33 cellular contexts compared by ENCODE assay signal in the genomic region with DNA sequence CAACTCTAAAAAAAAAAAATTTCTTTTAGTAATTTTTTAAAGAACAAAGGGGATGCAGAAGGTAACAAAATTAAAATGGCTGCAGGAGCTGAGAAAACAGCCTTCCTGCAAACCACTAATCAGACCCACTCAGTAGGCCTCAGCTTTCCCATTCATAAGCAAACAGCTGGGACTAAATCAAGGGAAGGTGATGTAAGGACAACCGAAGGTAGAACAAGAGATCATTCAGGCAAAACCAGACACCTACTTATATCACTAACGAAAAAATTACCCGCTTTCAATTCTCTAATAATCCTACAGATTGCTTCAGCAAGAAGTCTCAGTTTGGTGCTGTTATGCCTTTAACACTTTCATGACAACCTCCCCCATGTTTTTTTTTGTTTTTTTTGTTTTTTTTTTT.
A peak's percentile ranks its signal among the peaks of the same experiment; 100 is the strongest.
DNase-seq lines count a peak whose midpoint lies in the region; ATAC-seq, FAIRE-seq and TF ChIP-seq lines count a peak whose summit lies in the region.
"Had no signal": no experiment of that assay in that cellular context is flagged by ENCODE, and none has a peak within 500 bp of the region (broad histone marks: within the 10 kb centered on the region; RNA-seq: fewer than 3 reads in every experiment).

No MANE protein-coding gene starts in this region.

- H3K27ac Mint-ChIP-seq in chondrocyte (ENCODE audit: unreplicated experiment) = peak overlapping the region; percentile 69
- no peak overlapping the region for H3K27ac Mint-ChIP-seq in activated CD4-positive, alpha-beta memory T cell treated with anti-CD3 and anti-CD28 coated beads for 36 hours
- H3K27ac Mint-ChIP-seq: activated CD8-positive, alpha-beta memory T cell treated with anti-CD3 and anti-CD28 coated beads, Interleukin-2, amount 10 ng/mL, durations not matched to agents 7 days and 5 days; activated naive CD4-positive, alpha-beta T cell treated with anti-CD3 and anti-CD28 coated beads for 36 hours had no signal

- no peaks in the 10 kb centered on the region for H3K27me3 Mint-ChIP-seq in chondrocyte (ENCODE audit: low read depth)
- no peaks in the 10 kb centered on the region for H3K27me3 Mint-ChIP-seq in activated CD4-positive, alpha-beta memory T cell treated with anti-CD3 and anti-CD28 coated beads for 36 hours
- H3K27me3 Mint-ChIP-seq: activated CD8-positive, alpha-beta memory T cell treated with anti-CD3 and anti-CD28 coated beads, Interleukin-2, amount 10 ng/mL, durations not matched to agents 7 days and 5 days had no signal

- no peaks in the 10 kb centered on the region for H3K9me3 Mint-ChIP-seq in chondrocyte (ENCODE audit: low read depth)
- H3K9me3 Mint-ChIP-seq in activated CD4-positive, alpha-beta memory T cell treated with anti-CD3 and anti-CD28 coated beads for 36 hours = no peaks in the 10 kb centered on the region
- H3K9me3 Mint-ChIP-seq: activated naive CD4-positive, alpha-beta T cell treated with anti-CD3 and anti-CD28 coated beads for 36 hours; nephron had no signal

- H3K4me1 Mint-ChIP-seq in chondrocyte (ENCODE audit: low read depth) = peaks cover 27% of the 10 kb centered on the region
- peaks cover 2% of the 10 kb centered on the region for H3K4me1 Mint-ChIP-seq in activated CD4-positive, alpha-beta memory T cell treated with anti-CD3 and anti-CD28 coated beads for 36 hours (ENCODE audit: low read depth)
- H3K4me1 Mint-ChIP-seq: activated CD8-positive, alpha-beta memory T cell treated with anti-CD3 and anti-CD28 coated beads, Interleukin-2, amount 10 ng/mL, durations not matched to agents 7 days and 5 days had no signal

- TF ChIP-seq RAD21 in HepG2 (CRISPR knock-in tag; IDR thresholded peaks at IDR 0.05) = no peak

- peaks cover 53% of the 10 kb centered on the region for H3K4me1 ChIP-seq in HepG2 (ENCODE audit: insufficient read depth, low read length)
- H3K4me1 ChIP-seq in right lobe of liver = peaks cover 0 to 32% (median 2%) of the 10 kb centered on the region in 4 donors
- H3K4me1 ChIP-seq in aorta (ENCODE audit: control insufficient read depth in 1 of 2, insufficient read depth in 2 of 2, low read length in 2 of 2) = no peaks in the 10 kb centered on the region
- H3K4me1 ChIP-seq: BE2C, colonic mucosa, lower lobe of right lung, parathyroid adenoma, upper lobe of left lung had no signal

- WGBS in HepG2 (ENCODE audit: low lambda C conversion rate) = 63% methylated on average over 3 of the region's 3 CpGs
- 82% methylated on average over 3 of the region's 3 CpGs for WGBS in right lobe of liver (ENCODE audit: insufficient coverage, low coverage, low lambda C conversion rate, missing lambda C conversion rate)
- WGBS in aorta, 2 donors = 93 to 94% methylated on average over 3 of the region's 3 CpGs

- peak overlapping the region; percentile 17; the same call in 1 of the 2 replicates for H3K9ac ChIP-seq in HepG2 (ENCODE audit: insufficient read depth, low read depth, low read length)
- H3K9ac ChIP-seq: parathyroid adenoma had no signal

- H3K36me3 ChIP-seq in HepG2 (replicated peaks in 1 of 2; ENCODE audit: control insufficient read depth in 1 of 2, insufficient read depth in 2 of 2, low read length in 2 of 2) = peaks cover 47 to 82% of the 10 kb centered on the region in 2 experiments
- peaks cover 0 to 30% (median 7%) of the 10 kb centered on the region in 4 donors for H3K36me3 ChIP-seq in right lobe of liver
- H3K36me3 ChIP-seq in aorta (ENCODE audit: control insufficient read depth in 1 of 2, insufficient read depth in 2 of 2, low read length in 1 of 2) = peaks cover 3 to 4% of the 10 kb centered on the region in 2 donors

- no peak overlapping the region for H3K4me3 Mint-ChIP-seq in chondrocyte (ENCODE audit: unreplicated experiment)
- H3K4me3 Mint-ChIP-seq in activated CD4-positive, alpha-beta memory T cell treated with anti-CD3 and anti-CD28 coated beads for 36 hours = no peak overlapping the region
- H3K4me3 Mint-ChIP-seq: activated CD8-positive, alpha-beta memory T cell treated with anti-CD3 and anti-CD28 coated beads, Interleukin-2, amount 10 ng/mL, durations not matched to agents 7 days and 5 days; activated naive CD4-positive, alpha-beta T cell treated with anti-CD3 and anti-CD28 coated beads for 36 hours; nephron had no signal

- BruUV-seq in HepG2 (replicated peaks; lab: Mats Ljungman, UMichigan) = no TSS peak

- peak; percentile 26 for FAIRE-seq in HepG2 (lab: Jason Lieb, UNC)
- FAIRE-seq: A549, bronchial epithelial cell, G401.6 had no signal

- H3K4me3 ChIP-seq in HepG2 (replicated peaks in 1 of 3; ENCODE audit: insufficient read depth in 1 of 3, low read depth in 2 of 3, low read length in 3 of 3) (no peak overlapping the region), right lobe of liver (no peak overlapping the region), aorta (ENCODE audit: low read length in 2 of 2) (no peak overlapping the region)
- H3K4me3 ChIP-seq: A549, adrenal gland, colonic mucosa, lower lobe of right lung, mucosa of descending colon, upper lobe of left lung had no signal

- H3K9me3 ChIP-seq in HepG2 (ENCODE audit: low read length) (no peaks in the 10 kb centered on the region), right lobe of liver (no peaks in the 10 kb centered on the region), aorta (ENCODE audit: control insufficient read depth, low read length) (no peaks in the 10 kb centered on the region)
- H3K9me3 ChIP-seq: A549, adrenal gland, BE2C, colonic mucosa, lower lobe of right lung, mucosa of descending colon, upper lobe of left lung had no signal

- peaks cover 16% of the 10 kb centered on the region for H3K36me3 Mint-ChIP-seq in chondrocyte (ENCODE audit: low read depth)
- peaks cover 24% of the 10 kb centered on the region for H3K36me3 Mint-ChIP-seq in activated CD4-positive, alpha-beta memory T cell treated with anti-CD3 and anti-CD28 coated beads for 36 hours

- ATAC-seq in HepG2 (no peak), right lobe of liver (no peak), aorta (ENCODE audit: low FRiP score) (no peak)
- ATAC-seq: A549; activated CD8-positive, alpha-beta memory T cell treated with anti-CD3 and anti-CD28 coated beads, Interleukin-2, amount 10 ng/mL, durations not matched to agents 7 days and 5 days; lower lobe of right lung; mucosa of descending colon had no signal

- TF ChIP-seq CTCF in HepG2 (CRISPR knock-in tag; IDR thresholded peaks at IDR 0.05) (no peak), right lobe of liver (IDR thresholded peaks at IDR 0.05) (no peak), chondrocyte (IDR thresholded peaks at IDR 0.05) (no peak)

- in situ Hi-C loops in HepG2 (cut with HindIII; ENCODE audit: extremely low pct_ligation_motif_present, low pct_unique_long_range_greater_than_20kb) = no loop called here

- H3K27me3 ChIP-seq in HepG2 (ENCODE audit: control insufficient read depth in 1 of 2, insufficient read depth in 2 of 2, low read length in 2 of 2) (no peaks in the 10 kb centered on the region), right lobe of liver (no peaks in the 10 kb centered on the region), aorta (ENCODE audit: control insufficient read depth in 1 of 2, insufficient read depth in 2 of 2, low read length in 1 of 2) (no peaks in the 10 kb centered on the region)
- H3K27me3 ChIP-seq: adrenal gland, BE2C, colonic mucosa, upper lobe of left lung had no signal

- TF ChIP-seq EP300 in HepG2 (IDR thresholded peaks at IDR 0.05; ENCODE audit: low read depth in 2 of 2, low read length in 2 of 2) = no peak
- TF ChIP-seq EP300 in HepG2 (CRISPR knock-in tag; IDR thresholded peaks at IDR 0.05; ENCODE audit: borderline replicate concordance) = no peak

- intact Hi-C loops in HepG2 (cut with micrococcal nuclease; ENCODE audit: unreplicated experiment) (loop anchor here (5.0 kb wide), 2 partner anchors 40 to 85 kb away; no protein-coding TSS in a partner anchor), right lobe of liver (cut with DNase I) (no loop called here), aorta (cut with DNase I) (loop anchor here in 1 of 2 donors (5.0 kb wide), 1 partner anchor 40 kb away; no protein-coding TSS in a partner anchor)
- intact Hi-C loops in activated CD4-positive, alpha-beta memory T cell treated with anti-CD3 and anti-CD28 coated beads for 36 hours (cut with micrococcal nuclease) = no loop called here

- peaks cover 7% of the 10 kb centered on the region for H3K79me2 ChIP-seq in HepG2 (ENCODE audit: insufficient read depth, low read length)

- DNase-seq in HepG2 (ENCODE audit: low spot score) = peak; percentile 67
- no peak for DNase-seq in right lobe of liver
- DNase-seq in NCI-H2227 (lab: John Stamatoyannopoulos, UW; ENCODE audit: unreplicated experiment) = peak; percentile 76
- no peak for DNase-seq in chondrocyte (ENCODE audit: low spot score)
- no peak for DNase-seq in aorta
- no peak for DNase-seq in NCI-H345 treated with DMSO at 0.1 percent for 48 hours (lab: John Stamatoyannopoulos, UW; ENCODE audit: unreplicated experiment)
- no peak for DNase-seq in Ammon's horn (ENCODE audit: low spot score)
- no peak for DNase-seq in activated CD4-positive, alpha-beta memory T cell treated with anti-CD3 and anti-CD28 coated beads for 36 hours
- DNase-seq: activated CD4-positive, alpha-beta T cell treated with anti-CD3 and anti-CD28 coated beads, Interleukin-2, amount 50 U/mL, for 1 hour; activated CD8-positive, alpha-beta memory T cell treated with anti-CD3 and anti-CD28 coated beads, Interleukin-2, amount 10 ng/mL, durations not matched to agents 7 days and 5 days; activated naive CD4-positive, alpha-beta T cell treated with anti-CD3 and anti-CD28 coated beads for 36 hours; adrenal gland; BE2C; colonic mucosa; COR-L47; effector CD8-positive, alpha-beta T cell; erythroblast; head of caudate nucleus; lower lobe of right lung; mucosa of descending colon; NCI-H1694; NCI-H446; right cardiac atrium; SHP77; stimulated activated CD4-positive, alpha-beta T cell treated with anti-CD3 and anti-CD28 coated beads, Interleukin-2, amount 100 ng/mL, for 48 hours; SW 1271; T1000; upper lobe of left lung had no signal

- peak overlapping the region; percentile 46 for H3K4me2 ChIP-seq in HepG2 (ENCODE audit: low read depth, low read length)
- H3K4me2 ChIP-seq: A549 had no signal

- CTCF ChIA-PET in HepG2 (lab: Yijun Ruan, JAX; ENCODE audit: low intra/inter-chr PET ratio, low total read pairs) = no interaction called here
- CTCF ChIA-PET in activated CD4-positive, alpha-beta memory T cell treated with anti-CD3 and anti-CD28 coated beads for 36 hours (lab: Charles Lee) = interaction anchor here (1.9 kb wide), 1 partner anchor 151 kb away, joined by 7 read pairs; no protein-coding TSS in a partner anchor

- POLR2A ChIA-PET in HepG2 (lab: Yijun Ruan, JAX) = interaction anchor here (0.7 to 2.9 kb wide), 7 partner anchors 9 to 478 kb away, joined by 3 to 27 read pairs (median 4); a partner anchor contains a TSS
- POLR2A ChIA-PET in activated CD4-positive, alpha-beta memory T cell treated with anti-CD3 and anti-CD28 coated beads for 36 hours (lab: Charles Lee) = no interaction called here

- H3K27ac ChIP-seq in HepG2 (ENCODE audit: extremely low read length, insufficient read depth, low read length) (peak overlapping the region; percentile 83), right lobe of liver (peak overlapping the region in 1 of 3 donors; percentile 62), aorta (ENCODE audit: low read depth in 1 of 2, low read length in 2 of 2) (peak overlapping the region; percentile 4 to 45)
- H3K27ac ChIP-seq: A549, colonic mucosa, lower lobe of right lung, parathyroid adenoma, upper lobe of left lung had no signal

- no peak for TF ChIP-seq POLR2A in HepG2 (IDR thresholded peaks at IDR 0.05; ENCODE audit: insufficient read depth in 1 of 2, low read depth in 2 of 2, low read length in 2 of 2)
- no peak for TF ChIP-seq POLR2A in right lobe of liver (IDR thresholded peaks at IDR 0.05)

- H4K20me1 ChIP-seq in HepG2 (ENCODE audit: insufficient read depth, low read length) = peaks cover 64% of the 10 kb centered on the region

- no peak overlapping the region for H2AFZ ChIP-seq in HepG2 (ENCODE audit: low read length)
- H2AFZ ChIP-seq: parathyroid adenoma had no signal

Comparison
In these comparisons a context has a peak if more than half of its experiments do, and no peak if none do; other contexts are left out.
1. DNase-seq: peak in HepG2 (single experiment) and NCI-H2227 (single experiment); none in right lobe of liver (0 of 3), chondrocyte (single experiment), aorta (0 of 2), NCI-H345 treated with DMSO at 0.1 percent for 48 hours (single experiment), Ammon's horn (single experiment) and activated CD4-positive, alpha-beta memory T cell treated with anti-CD3 and anti-CD28 coated beads for 36 hours (single experiment).